In genomic region chr13:112895521-112896465, GRCh38 we compare ENCODE assay signal across 14 cellular contexts.
A peak's percentile ranks its signal among the peaks of the same experiment; 100 is the strongest.
DNase-seq lines count a peak whose midpoint lies in the region; TF ChIP-seq lines count a peak whose summit lies in the region.
"Had no signal": no experiment of that assay in that cellular context is flagged by ENCODE, and none has a peak within 500 bp of the region (broad histone marks: within the 10 kb centered on the region; RNA-seq: fewer than 3 reads in every experiment).

No MANE protein-coding gene starts in this region.

- peak overlapping the region; percentile 97 for H2BK5ac ChIP-seq in neuronal stem cell (ENCODE audit: low read length)

- H3K27ac ChIP-seq in HUES64 (ENCODE audit: low read depth, low read length), result no peak overlapping the region
- H3K27ac ChIP-seq in neuronal stem cell (replicated peaks; ENCODE audit: low read length), result no peak overlapping the region
- no peak overlapping the region for H3K27ac ChIP-seq in brain microvascular endothelial cell
- H3K27ac ChIP-seq: gastrocnemius medialis, HL-60 had no signal

- TF ChIP-seq POLR2A in lower leg skin (IDR thresholded peaks at IDR 0.05), result no peak

- peak overlapping the region; percentile 90 for H2BK15ac ChIP-seq in neuronal stem cell (ENCODE audit: low read length)

- no peak overlapping the region for H3K14ac ChIP-seq in neuronal stem cell (ENCODE audit: low read length)

- peak overlapping the region; percentile 58 for H3K23ac ChIP-seq in neuronal stem cell (ENCODE audit: low read depth, low read length, poor library complexity)

- H3K27me3 ChIP-seq in HUES64 (ENCODE audit: insufficient read depth, low read length), result peaks cover 43% of the 10 kb centered on the region
- peaks cover 0 to 5% (median 0%) of the 10 kb centered on the region in 3 experiments for H3K27me3 ChIP-seq in neuronal stem cell (ENCODE audit: control insufficient read depth in 3 of 3, insufficient read depth in 3 of 3, low read depth in 1 of 3, low read length in 3 of 3)
- peaks cover 56% of the 10 kb centered on the region for H3K27me3 ChIP-seq in brain microvascular endothelial cell (replicated peaks)

- no peak overlapping the region for H2BK12ac ChIP-seq in neuronal stem cell (ENCODE audit: low read length)

- H4K8ac ChIP-seq in neuronal stem cell (ENCODE audit: low read depth, low read length), result no peak overlapping the region

- peaks cover 10% of the 10 kb centered on the region for H3K27me3 Mint-ChIP-seq in endothelial cell (ENCODE audit: unreplicated experiment)

- no peak overlapping the region for H4K91ac ChIP-seq in neuronal stem cell (ENCODE audit: low read depth, low read length, poor library complexity)

- no peak overlapping the region for H3K9ac ChIP-seq in HUES64 (ENCODE audit: low read depth, low read length)
- H3K9ac ChIP-seq in neuronal stem cell (ENCODE audit: low read depth, low read length, poor library complexity), result peak overlapping the region; percentile 95

- in situ Hi-C loops in brain microvascular endothelial cell (cut with HindIII; ENCODE audit: low pct_ligation_motif_present, low sequenced_read_pairs), result no loop called here

- peak overlapping the region; percentile 72 for H3K4me3 Mint-ChIP-seq in endothelial cell (ENCODE audit: unreplicated experiment)

- H3K36me3 Mint-ChIP-seq in endothelial cell (ENCODE audit: low read depth, unreplicated experiment), result peaks cover 3% of the 10 kb centered on the region
- H3K36me3 Mint-ChIP-seq: CD8-positive, alpha-beta memory T cell had no signal

- no peaks in the 10 kb centered on the region for H3K9me3 Mint-ChIP-seq in endothelial cell (ENCODE audit: unreplicated experiment)
- H3K9me3 Mint-ChIP-seq: CD8-positive, alpha-beta memory T cell had no signal

- peak overlapping the region; percentile 25 for H3K27ac Mint-ChIP-seq in endothelial cell (ENCODE audit: unreplicated experiment)
- H3K27ac Mint-ChIP-seq: CD8-positive, alpha-beta memory T cell had no signal

- H2AFZ ChIP-seq in neuronal stem cell (ENCODE audit: low read length), result peak overlapping the region; percentile 81

- peak overlapping the region; percentile 94 for H2AK5ac ChIP-seq in neuronal stem cell (ENCODE audit: low read depth, low read length)

- H3K36me3 ChIP-seq in HUES64 (ENCODE audit: insufficient read depth, low read length) (no peaks in the 10 kb centered on the region), neuronal stem cell (replicated peaks in 1 of 2; ENCODE audit: control insufficient read depth in 2 of 2, insufficient read depth in 2 of 2, low read length in 2 of 2) (peaks cover 0 to 4% of the 10 kb centered on the region in 2 donors), brain microvascular endothelial cell (replicated peaks) (no peaks in the 10 kb centered on the region)
- H3K36me3 ChIP-seq: gastrocnemius medialis had no signal

- peak overlapping the region; percentile 4 for H2BK120ac ChIP-seq in neuronal stem cell (ENCODE audit: low read depth, low read length)

- peaks cover 18% of the 10 kb centered on the region for H3K4me1 Mint-ChIP-seq in endothelial cell (ENCODE audit: unreplicated experiment)

- H3K4me3 ChIP-seq in HUES64 (ENCODE audit: low read length), result peak overlapping the region; percentile 59
- H3K4me3 ChIP-seq in neuronal stem cell (ENCODE audit: low read length in 2 of 2), result peak overlapping the region; percentile 48 to 73
- H3K4me3 ChIP-seq in lower leg skin (ENCODE audit: low read depth, poor library complexity, severe bottlenecking), result no peak overlapping the region
- H3K4me3 ChIP-seq in brain microvascular endothelial cell (ENCODE audit: low read depth, low read length), result no peak overlapping the region
- H3K4me3 ChIP-seq: GM12878 had no signal

- H3K4me2 ChIP-seq in neuronal stem cell (ENCODE audit: insufficient read depth, low read length, poor library complexity, severe bottlenecking), result peak overlapping the region; percentile 97

- H3K79me1 ChIP-seq in neuronal stem cell (ENCODE audit: low read depth, low read length), result peaks cover 26% of the 10 kb centered on the region

- WGBS in HUES64, result 52% methylated on average over 28 of the region's 29 CpGs
- WGBS in neuronal stem cell (ENCODE audit: extremely low coverage in 2 of 2, insufficient read length in 2 of 2, insufficient replicate concordance in 1 of 2), 2 donors, result no CpG with 5 or more reads among the region's 29 CpGs
- WGBS in lower leg skin, 2 donors, result 32 to 49% methylated on average over 20 to 28 of the region's 29 CpGs

- peaks cover 41% of the 10 kb centered on the region for H3K4me1 ChIP-seq in HUES64 (ENCODE audit: insufficient read depth, low read length)
- peaks cover 39 to 44% of the 10 kb centered on the region in 2 donors for H3K4me1 ChIP-seq in neuronal stem cell (ENCODE audit: control insufficient read depth in 2 of 2, insufficient read depth in 1 of 2, low read depth in 1 of 2, low read length in 2 of 2)

- intact Hi-C loops in lower leg skin (cut with DNase I; ENCODE audit: low total_unique reads), result no loop called here

- peak overlapping the region; percentile 97 for H3K18ac ChIP-seq in neuronal stem cell (ENCODE audit: low read length)

- TF ChIP-seq CTCF in endothelial cell (IDR thresholded peaks at IDR 0.05; ENCODE audit: unreplicated experiment) (no peak), lower leg skin (IDR thresholded peaks at IDR 0.05) (no peak), brain microvascular endothelial cell (IDR thresholded peaks at IDR 0.05; ENCODE audit: low read depth, low read length, missing control alignments) (no peak)

- H3K9me3 ChIP-seq in HUES64 (ENCODE audit: insufficient read depth, low read depth, low read length), result no peaks in the 10 kb centered on the region
- H3K9me3 ChIP-seq in neuronal stem cell (replicated peaks in 1 of 2; ENCODE audit: control insufficient read depth in 2 of 2, insufficient read depth in 1 of 2, low read depth in 1 of 2, low read length in 2 of 2), result no peaks in the 10 kb centered on the region
- H3K9me3 ChIP-seq: gastrocnemius medialis had no signal

- peak; percentile 60 for DNase-seq in SIG-M5 treated with dmso at 0.1 percent for 504 hours (lab: John Stamatoyannopoulos, UW; ENCODE audit: unreplicated experiment)
- no peak for DNase-seq in SIG-M5 (lab: John Stamatoyannopoulos, UW)
- no peak for DNase-seq in endothelial cell (ENCODE audit: low spot score)
- no peak for DNase-seq in neuronal stem cell (ENCODE audit: low spot score)
- no peak for DNase-seq in lower leg skin (ENCODE audit: low spot score in 2 of 2)
- no peak for DNase-seq in brain microvascular endothelial cell
- DNase-seq in activated CD8-positive, alpha-beta memory T cell treated with anti-CD3 and anti-CD28 coated beads, Interleukin-2, amount 50 U/mL, for 48 hours, result no peak
- DNase-seq: activated CD4-positive, alpha-beta T cell treated with anti-CD3 and anti-CD28 coated beads, Interleukin-2, amount 50 U/mL, for 1 hour; activated naive CD4-positive, alpha-beta T cell; gastrocnemius medialis had no signal

- no peak overlapping the region for H3K4ac ChIP-seq in neuronal stem cell (ENCODE audit: low read length)

Comparison
In these comparisons a context has a peak if more than half of its experiments do, and no peak if none do; other contexts are left out.
1. H3K4me3 ChIP-seq: peak in HUES64 (single experiment) and neuronal stem cell (2 of 2); none in lower leg skin (single experiment) and brain microvascular endothelial cell (single experiment).